Comparison of ENCODE assay signal across 7 cellular contexts in genomic region chr11:47578524-47579460, GRCh38.
DNase-seq lines count a peak whose midpoint lies in the region; ATAC-seq and TF ChIP-seq lines count a peak whose summit lies in the region.

Gene KBTBD4, minus strand, starts transcription at chr11:47578970. Its CDS starts 19 bp downstream, at chr11:47578951.
Gene NDUFS3, plus strand, starts transcription at chr11:47579074. Its CDS starts 18 bp downstream, at chr11:47579092.

- TF ChIP-seq CTCF in retinal pigment epithelial cell (conservative IDR thresholded peaks at IDR 0.05; ENCODE audit: low read depth, low read length): no peak

- ATAC-seq in GM18517 (IDR thresholded peaks at IDR 0.05; ENCODE audit: unreplicated experiment) (peak; percentile 88), HG03039 (IDR thresholded peaks at IDR 0.05; ENCODE audit: unreplicated experiment) (peak; percentile 91)

- peak within 1 kb of the TSS; percentile 98 for H3K4me3 ChIP-seq in retinal pigment epithelial cell (ENCODE audit: low read length)

- peak; percentile 89 to 94 for DNase-seq in NCI-H2081 (lab: John Stamatoyannopoulos, UW)
- peak; percentile 83 for DNase-seq in T-helper 9 cell
- DNase-seq in astrocyte of the hippocampus (ENCODE audit: low read depth, low spot score): peak; percentile 95
- peak; percentile 88 for DNase-seq in hippocampal formation (lab: John Stamatoyannopoulos, UW)
- DNase-seq in retinal pigment epithelial cell (ENCODE audit: low read depth): peak; percentile 62

Comparison
In these comparisons a context has a peak if more than half of its experiments do, and no peak if none do; other contexts are left out.
1. Peak in every context shown above with its lines: DNase-seq, ATAC-seq and H3K4me3 ChIP-seq.